ENCODE assay signal across 1 cellular context in the genomic region with DNA sequence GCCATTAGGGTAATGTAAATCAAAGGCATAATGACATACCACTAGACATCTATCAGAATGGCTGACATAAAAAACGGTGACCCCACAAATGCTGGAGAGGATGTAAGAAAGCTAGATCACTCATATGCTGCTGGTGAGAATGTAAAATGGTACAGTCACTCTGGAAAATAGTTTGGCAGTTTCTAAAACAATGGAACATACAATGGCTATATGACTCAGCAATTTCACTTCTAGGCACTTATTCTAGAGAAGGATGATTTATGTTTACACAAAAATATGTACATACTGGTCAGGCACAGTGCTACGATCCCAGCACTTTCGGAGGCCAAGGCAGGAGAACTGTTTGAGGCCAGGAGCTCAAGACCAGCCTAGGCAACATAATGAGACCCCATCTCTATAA.
A peak's percentile ranks its signal among the peaks of the same experiment; 100 is the strongest.
TF ChIP-seq lines count a peak whose summit lies in the region.

No MANE protein-coding gene starts in this region.

TF ChIP-seq in endothelial cell of umbilical vein, 7 proteins besides CTCF, POLR2A, EP300 and RAD21:
- TF ChIP-seq JUN (IDR thresholded peaks at IDR 0.05; ENCODE audit: borderline replicate concordance, insufficient read depth, insufficient read length, low read depth), result peak; percentile 55
- TF ChIP-seq EZH2 (IDR thresholded peaks at IDR 0.05; ENCODE audit: borderline replicate concordance, low read depth, low read length, severe bottlenecking), result no peak
